ENCODE assay signal across 1 cellular context in the genomic region with DNA sequence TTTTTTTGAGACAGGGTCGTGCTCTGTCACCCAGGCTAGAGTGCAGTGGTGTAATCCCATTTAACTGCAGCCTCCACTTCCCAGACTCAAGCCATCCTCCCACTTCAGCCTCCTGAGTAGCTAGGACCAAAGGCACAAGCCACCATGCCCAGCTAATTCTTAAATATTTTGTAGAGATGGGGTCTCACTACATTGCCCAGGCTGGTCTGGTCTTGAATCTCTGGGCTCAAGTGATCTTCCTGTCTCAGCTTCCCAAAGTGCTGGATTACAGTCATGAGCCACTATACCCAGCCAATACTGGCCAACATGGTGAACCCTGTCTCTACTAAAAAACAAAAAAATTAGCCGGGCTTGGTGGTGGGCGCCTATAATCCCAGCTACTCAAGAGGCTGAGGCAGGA.
TF ChIP-seq lines count a peak whose summit lies in the region.

No MANE protein-coding gene starts in this region.

TF ChIP-seq in K562, 482 proteins besides CTCF, POLR2A, EP300 and RAD21:
- TF ChIP-seq, protein P1, sequence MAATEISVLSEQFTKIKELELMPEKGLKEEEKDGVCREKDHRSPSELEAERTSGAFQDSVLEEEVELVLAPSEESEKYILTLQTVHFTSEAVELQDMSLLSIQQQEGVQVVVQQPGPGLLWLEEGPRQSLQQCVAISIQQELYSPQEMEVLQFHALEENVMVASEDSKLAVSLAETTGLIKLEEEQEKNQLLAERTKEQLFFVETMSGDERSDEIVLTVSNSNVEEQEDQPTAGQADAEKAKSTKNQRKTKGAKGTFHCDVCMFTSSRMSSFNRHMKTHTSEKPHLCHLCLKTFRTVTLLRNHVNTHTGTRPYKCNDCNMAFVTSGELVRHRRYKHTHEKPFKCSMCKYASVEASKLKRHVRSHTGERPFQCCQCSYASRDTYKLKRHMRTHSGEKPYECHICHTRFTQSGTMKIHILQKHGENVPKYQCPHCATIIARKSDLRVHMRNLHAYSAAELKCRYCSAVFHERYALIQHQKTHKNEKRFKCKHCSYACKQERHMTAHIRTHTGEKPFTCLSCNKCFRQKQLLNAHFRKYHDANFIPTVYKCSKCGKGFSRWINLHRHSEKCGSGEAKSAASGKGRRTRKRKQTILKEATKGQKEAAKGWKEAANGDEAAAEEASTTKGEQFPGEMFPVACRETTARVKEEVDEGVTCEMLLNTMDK (IDR thresholded peaks at IDR 0.05; ENCODE audit: borderline replicate concordance, insufficient read depth, low read depth, low read length, poor library complexity, severe bottlenecking), result no peak
- no peak for TF ChIP-seq HNRNPK (IDR thresholded peaks at IDR 0.05; ENCODE audit: low read depth, low read length, poor library complexity, severe bottlenecking)
- peak; percentile 42 for TF ChIP-seq RBM25 (IDR thresholded peaks at IDR 0.05; ENCODE audit: low read depth, low read length, severe bottlenecking)
- TF ChIP-seq ZNF121 (CRISPR knock-in tag; conservative IDR thresholded peaks at IDR 0.05), result peak; percentile 73
- TF ChIP-seq, protein P2, sequence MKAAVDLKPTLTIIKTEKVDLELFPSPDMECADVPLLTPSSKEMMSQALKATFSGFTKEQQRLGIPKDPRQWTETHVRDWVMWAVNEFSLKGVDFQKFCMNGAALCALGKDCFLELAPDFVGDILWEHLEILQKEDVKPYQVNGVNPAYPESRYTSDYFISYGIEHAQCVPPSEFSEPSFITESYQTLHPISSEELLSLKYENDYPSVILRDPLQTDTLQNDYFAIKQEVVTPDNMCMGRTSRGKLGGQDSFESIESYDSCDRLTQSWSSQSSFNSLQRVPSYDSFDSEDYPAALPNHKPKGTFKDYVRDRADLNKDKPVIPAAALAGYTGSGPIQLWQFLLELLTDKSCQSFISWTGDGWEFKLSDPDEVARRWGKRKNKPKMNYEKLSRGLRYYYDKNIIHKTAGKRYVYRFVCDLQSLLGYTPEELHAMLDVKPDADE (conservative IDR thresholded peaks at IDR 0.05; ENCODE audit: control insufficient read depth, low read depth, low read length), result no peak
- TF ChIP-seq, protein P3, sequence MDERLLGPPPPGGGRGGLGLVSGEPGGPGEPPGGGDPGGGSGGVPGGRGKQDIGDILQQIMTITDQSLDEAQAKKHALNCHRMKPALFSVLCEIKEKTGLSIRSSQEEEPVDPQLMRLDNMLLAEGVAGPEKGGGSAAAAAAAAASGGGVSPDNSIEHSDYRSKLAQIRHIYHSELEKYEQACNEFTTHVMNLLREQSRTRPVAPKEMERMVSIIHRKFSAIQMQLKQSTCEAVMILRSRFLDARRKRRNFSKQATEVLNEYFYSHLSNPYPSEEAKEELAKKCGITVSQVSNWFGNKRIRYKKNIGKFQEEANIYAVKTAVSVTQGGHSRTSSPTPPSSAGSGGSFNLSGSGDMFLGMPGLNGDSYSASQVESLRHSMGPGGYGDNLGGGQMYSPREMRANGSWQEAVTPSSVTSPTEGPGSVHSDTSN (CRISPR knock-in tag; IDR thresholded peaks at IDR 0.05; ENCODE audit: low read depth), result no peak
- TF ChIP-seq, protein P3 (tag; conservative IDR thresholded peaks at IDR 0.05; ENCODE audit: low read depth), result no peak
- TF ChIP-seq, protein P4, sequence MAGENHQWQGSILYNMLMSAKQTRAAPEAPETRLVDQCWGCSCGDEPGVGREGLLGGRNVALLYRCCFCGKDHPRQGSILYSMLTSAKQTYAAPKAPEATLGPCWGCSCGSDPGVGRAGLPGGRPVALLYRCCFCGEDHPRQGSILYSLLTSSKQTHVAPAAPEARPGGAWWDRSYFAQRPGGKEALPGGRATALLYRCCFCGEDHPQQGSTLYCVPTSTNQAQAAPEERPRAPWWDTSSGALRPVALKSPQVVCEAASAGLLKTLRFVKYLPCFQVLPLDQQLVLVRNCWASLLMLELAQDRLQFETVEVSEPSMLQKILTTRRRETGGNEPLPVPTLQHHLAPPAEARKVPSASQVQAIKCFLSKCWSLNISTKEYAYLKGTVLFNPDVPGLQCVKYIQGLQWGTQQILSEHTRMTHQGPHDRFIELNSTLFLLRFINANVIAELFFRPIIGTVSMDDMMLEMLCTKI (IDR thresholded peaks at IDR 0.05; ENCODE audit: partially characterized antibody), result no peak
- no peak for TF ChIP-seq SRSF9 (IDR thresholded peaks at IDR 0.05; ENCODE audit: borderline replicate concordance, low read depth, low read length)
- no peak for TF ChIP-seq HNRNPUL1 (IDR thresholded peaks at IDR 0.05; ENCODE audit: low read length)
- TF ChIP-seq RBM39 (optimal IDR thresholded peaks at IDR 0.05; ENCODE audit: low read depth, low read length), result no peak
